1 cellular context compared by ENCODE assay signal in genomic region chr4:144355809-144356757, GRCh38.
A peak's percentile ranks its signal among the peaks of the same experiment; 100 is the strongest.
TF ChIP-seq lines count a peak whose summit lies in the region.

No MANE protein-coding gene starts in this region.

TF ChIP-seq in IMR-90, 13 proteins besides CTCF, POLR2A, EP300 and RAD21:
- no peak for TF ChIP-seq USF2 (IDR thresholded peaks at IDR 0.05; ENCODE audit: low read depth, low read length)
- TF ChIP-seq RFX5 (IDR thresholded peaks at IDR 0.05; ENCODE audit: low read depth, low read length): no peak
- TF ChIP-seq RCOR1 (IDR thresholded peaks at IDR 0.05; ENCODE audit: insufficient replicate concordance, low read length): peak; percentile 55
- no peak for TF ChIP-seq ELK1 (IDR thresholded peaks at IDR 0.05; ENCODE audit: borderline replicate concordance, low read depth, low read length)
- no peak for TF ChIP-seq CEBPB (IDR thresholded peaks at IDR 0.05; ENCODE audit: low read depth, low read length)
- peak; percentile 56; the same call in 1 of the 2 replicates for TF ChIP-seq BHLHE40 (IDR thresholded peaks at IDR 0.05; ENCODE audit: low read depth, low read length)
- no peak for TF ChIP-seq SMC3 (IDR thresholded peaks at IDR 0.05; ENCODE audit: low read depth, low read length)
- TF ChIP-seq NFE2L2 (IDR thresholded peaks at IDR 0.05; ENCODE audit: low read depth, low read length): no peak
- TF ChIP-seq MAFK (IDR thresholded peaks at IDR 0.05; ENCODE audit: low read depth, low read length): no peak; the same call in 1 of the 2 replicates
- no peak for TF ChIP-seq MAZ (IDR thresholded peaks at IDR 0.05; ENCODE audit: borderline replicate concordance, low read depth, low read length)
- no peak for TF ChIP-seq CHD1 (IDR thresholded peaks at IDR 0.05; ENCODE audit: low read depth, low read length)
- peak; percentile 34 for TF ChIP-seq FOS (IDR thresholded peaks at IDR 0.05; ENCODE audit: low read depth, low read length)
- no peak for TF ChIP-seq MXI1 (IDR thresholded peaks at IDR 0.05; ENCODE audit: borderline replicate concordance, low read depth, low read length)
